Comparison of ENCODE assay signal across 11 cellular contexts in the genomic region with DNA sequence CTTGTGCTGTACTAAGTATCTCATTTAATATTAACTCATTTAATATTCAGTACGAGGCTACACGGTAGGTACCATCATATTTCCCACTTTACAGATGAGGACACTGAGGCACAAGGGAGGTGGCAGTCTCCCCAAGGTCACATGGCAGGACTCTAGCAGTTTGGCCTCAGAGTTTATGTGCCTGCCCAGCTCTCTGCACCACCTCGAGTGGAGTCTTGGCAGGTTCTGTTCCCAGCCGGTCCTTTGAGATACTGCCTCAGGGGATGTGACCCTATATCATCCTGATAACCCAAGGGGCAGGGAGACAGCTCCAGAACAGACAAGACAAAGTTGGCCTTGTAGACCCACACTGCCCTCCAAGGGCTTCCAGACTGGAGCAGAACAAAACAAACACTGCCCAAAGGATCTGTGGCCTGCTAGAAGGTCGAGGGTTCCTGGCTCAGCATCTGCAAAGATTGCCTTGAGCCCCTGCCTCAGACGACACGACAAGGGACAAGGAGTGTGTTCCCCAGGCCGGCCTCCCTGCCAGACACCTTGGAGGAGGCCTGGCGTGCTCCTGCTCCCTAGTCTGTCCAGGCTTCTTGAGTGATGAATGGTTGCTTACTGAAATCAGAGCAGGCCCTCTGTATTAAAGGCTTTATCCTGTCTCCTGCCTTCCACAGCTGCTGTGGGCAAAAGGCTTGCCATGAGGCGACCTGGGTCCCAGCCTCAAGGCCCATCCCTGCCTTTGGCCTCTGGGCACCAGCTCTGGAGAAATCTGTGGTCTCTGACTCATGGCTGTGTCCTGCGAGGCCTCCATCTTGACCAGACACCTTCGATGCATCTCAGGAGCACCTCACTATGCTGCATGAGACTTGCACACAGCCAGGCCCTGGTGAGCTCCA. TPM values are rescaled to one million over a fixed set of nuclear protein-coding genes. Genes with fewer than 3 reads are reported as not detected.
DNase-seq lines count a peak whose midpoint lies in the region; ATAC-seq and TF ChIP-seq lines count a peak whose summit lies in the region.
"Had no signal": no experiment of that assay in that cellular context is flagged by ENCODE, and none has a peak within 500 bp of the region (broad histone marks: within the 10 kb centered on the region; RNA-seq: fewer than 3 reads in every experiment).

No MANE protein-coding gene starts in this region.

- H3K27me3 ChIP-seq in CD4-positive, alpha-beta memory T cell (ENCODE audit: insufficient read depth, low read length) = no peaks in the 10 kb centered on the region
- H3K27me3 ChIP-seq in MG63 (no peaks in the 10 kb centered on the region), ovary (no peaks in the 10 kb centered on the region)
- H3K27me3 ChIP-seq: colonic mucosa had no signal

- no peak for TF ChIP-seq EP300 in ovary (IDR thresholded peaks at IDR 0.05)

- POLR2A ChIA-PET in CD4-positive, alpha-beta memory T cell (lab: Charles Lee; ENCODE audit: partially characterized antibody) = interaction anchor here (2.1 kb wide), 1 partner anchor 54 kb away, joined by 10 read pairs; no protein-coding TSS in a partner anchor

- H3K36me3 ChIP-seq in CD4-positive, alpha-beta memory T cell (ENCODE audit: insufficient read depth, low read length) = no peaks in the 10 kb centered on the region
- H3K36me3 ChIP-seq in MG63 = no peaks in the 10 kb centered on the region
- no peaks in the 10 kb centered on the region for H3K36me3 ChIP-seq in ovary
- H3K36me3 ChIP-seq: colonic mucosa had no signal

- intact Hi-C loops in CD4-positive, alpha-beta memory T cell (cut with micrococcal nuclease) = no loop called here
- intact Hi-C loops in ovary (cut with DNase I) = loop anchor here in 2 of 4 donors (2.0 to 10.0 kb wide), 4 partner anchors 142 to 252 kb away; a partner anchor contains a TSS

- peak overlapping the region; percentile 23 to 91 (median 69) for H3K27ac Mint-ChIP-seq in CD4-positive, alpha-beta memory T cell

- no peak overlapping the region for H3K27ac ChIP-seq in CD4-positive, alpha-beta memory T cell (ENCODE audit: low read depth, low read length)
- H3K27ac ChIP-seq in ovary = peak overlapping the region in 1 of 2 donors; percentile 27
- no peak overlapping the region for H3K27ac ChIP-seq in substantia nigra (ENCODE audit: low read depth, low read length, poor library complexity, severe bottlenecking)
- H3K27ac ChIP-seq: colonic mucosa had no signal

- peak overlapping the region in 2 of 8 donors; percentile 61 to 67 for H3K4me3 Mint-ChIP-seq in CD4-positive, alpha-beta memory T cell
- H3K4me3 Mint-ChIP-seq: stimulated activated naive CD8-positive, alpha-beta T cell treated with anti-CD3 and anti-CD28 coated beads, Interleukin-15, amount 100 ng/mL, for 72 hours had no signal

- H3K4me3 ChIP-seq in CD4-positive, alpha-beta memory T cell (ENCODE audit: low read length in 2 of 2) = no peak overlapping the region
- H3K4me3 ChIP-seq in MG63 = no peak overlapping the region
- no peak overlapping the region for H3K4me3 ChIP-seq in ovary
- H3K4me3 ChIP-seq: colonic mucosa had no signal

- in situ Hi-C loops in GM13976 (cut with MboI; ENCODE audit: low sequenced_read_pairs, unreplicated experiment) = no loop called here

- peaks cover 0 to 8% (median 0%) of the 10 kb centered on the region in 8 donors for H3K9me3 Mint-ChIP-seq in CD4-positive, alpha-beta memory T cell

- CTCF ChIA-PET in CD4-positive, alpha-beta memory T cell (lab: Charles Lee; ENCODE audit: partially characterized antibody) = interaction anchor here (1.0 to 1.4 kb wide), 2 partner anchors 54 to 67 kb away, joined by 3 read pairs; no protein-coding TSS in a partner anchor

- peak in 1 of 5 donors; percentile 35 for DNase-seq in CD4-positive, alpha-beta memory T cell
- DNase-seq in MG63 (peak; percentile 59), fibroblast of gingiva (ENCODE audit: low read depth) (peak; percentile 27), ovary (peak in 3 of 5 donors; percentile 15 to 20 (median 18)), COR-L47 (lab: John Stamatoyannopoulos, UW) (no peak), GM13976 (ENCODE audit: low spot score) (no peak), substantia nigra (lab: John Stamatoyannopoulos, UW) (no peak)
- DNase-seq: colonic mucosa; NCI-H2081; stimulated activated naive CD8-positive, alpha-beta T cell treated with anti-CD3 and anti-CD28 coated beads, Interleukin-15, amount 100 ng/mL, for 72 hours had no signal

- peaks cover 5 to 22% (median 9%) of the 10 kb centered on the region in 4 donors for H3K4me1 Mint-ChIP-seq in CD4-positive, alpha-beta memory T cell

- H3K4me1 ChIP-seq in CD4-positive, alpha-beta memory T cell (ENCODE audit: insufficient read depth, low read length) = peaks cover 6% of the 10 kb centered on the region
- peaks cover 18% of the 10 kb centered on the region for H3K4me1 ChIP-seq in ovary (ENCODE audit: insufficient read depth)

- no peak for TF ChIP-seq CTCF in ovary (IDR thresholded peaks at IDR 0.05)
- no peak for TF ChIP-seq CTCF in GM13976 (IDR thresholded peaks at IDR 0.05; ENCODE audit: borderline replicate concordance, control extremely low read depth, extremely low read depth, insufficient read depth, missing control alignments)

- H3K27me3 Mint-ChIP-seq in CD4-positive, alpha-beta memory T cell = no peaks in the 10 kb centered on the region
- H3K27me3 Mint-ChIP-seq: stimulated activated naive CD8-positive, alpha-beta T cell treated with anti-CD3 and anti-CD28 coated beads, Interleukin-15, amount 100 ng/mL, for 72 hours had no signal

- 67 to 79% (median 69%) methylated on average over 9 to 12 of the region's 12 CpGs for WGBS in ovary, 3 donors

- no peak for ATAC-seq in GM19397 (IDR thresholded peaks at IDR 0.05; ENCODE audit: unreplicated experiment)
- ATAC-seq: stimulated activated naive CD8-positive, alpha-beta T cell treated with anti-CD3 and anti-CD28 coated beads, Interleukin-15, amount 100 ng/mL, for 72 hours had no signal

- no peak for TF ChIP-seq POLR2A in ovary (IDR thresholded peaks at IDR 0.05)

- H3K36me3 Mint-ChIP-seq in CD4-positive, alpha-beta memory T cell = peaks cover 0 to 2% of the 10 kb centered on the region in 2 donors

- no peaks in the 10 kb centered on the region for H3K9me3 ChIP-seq in CD4-positive, alpha-beta memory T cell (ENCODE audit: control insufficient read depth in 1 of 2, low read length in 2 of 2)
- no peaks in the 10 kb centered on the region for H3K9me3 ChIP-seq in MG63
- H3K9me3 ChIP-seq in ovary = no peaks in the 10 kb centered on the region
- H3K9me3 ChIP-seq: colonic mucosa had no signal

RNA-seq across cellular contexts. Expression of a gene that starts 3.9 kb away (rescaled TPM):
- 1 to 10 TPM; 9.4 to 9.9 TPM for total RNA-seq in CD4-positive, alpha-beta memory T cell
- polyA plus RNA-seq in CD4-positive, alpha-beta memory T cell = 1 to 10 TPM in 1 of 2 donors, under 1 TPM in 1; 0.92 to 3.2 TPM
- total RNA-seq in MG63 (2014; rRNA removed; shearing (Covaris generic); ENCODE audit: low replicate concordance) = 20.1 and 25.2 TPM in 2 replicates
- 10 to 100 TPM in 6 of 7 donors, 1 to 10 TPM in 1; 7.3 to 26.0 (median 17.6) TPM for total RNA-seq in ovary
- 1 to 10 TPM; 1.1 to 8.5 TPM for polyA plus RNA-seq in ovary

Comparison
In these comparisons a context has a peak if more than half of its experiments do, and no peak if none do; other contexts are left out.
1. DNase-seq: peak in MG63 (single experiment), fibroblast of gingiva (single experiment) and ovary (3 of 5); none in COR-L47 (single experiment), GM13976 (single experiment) and substantia nigra (0 of 49).